ENCODE assay signal across 20 cellular contexts in the genomic region with DNA sequence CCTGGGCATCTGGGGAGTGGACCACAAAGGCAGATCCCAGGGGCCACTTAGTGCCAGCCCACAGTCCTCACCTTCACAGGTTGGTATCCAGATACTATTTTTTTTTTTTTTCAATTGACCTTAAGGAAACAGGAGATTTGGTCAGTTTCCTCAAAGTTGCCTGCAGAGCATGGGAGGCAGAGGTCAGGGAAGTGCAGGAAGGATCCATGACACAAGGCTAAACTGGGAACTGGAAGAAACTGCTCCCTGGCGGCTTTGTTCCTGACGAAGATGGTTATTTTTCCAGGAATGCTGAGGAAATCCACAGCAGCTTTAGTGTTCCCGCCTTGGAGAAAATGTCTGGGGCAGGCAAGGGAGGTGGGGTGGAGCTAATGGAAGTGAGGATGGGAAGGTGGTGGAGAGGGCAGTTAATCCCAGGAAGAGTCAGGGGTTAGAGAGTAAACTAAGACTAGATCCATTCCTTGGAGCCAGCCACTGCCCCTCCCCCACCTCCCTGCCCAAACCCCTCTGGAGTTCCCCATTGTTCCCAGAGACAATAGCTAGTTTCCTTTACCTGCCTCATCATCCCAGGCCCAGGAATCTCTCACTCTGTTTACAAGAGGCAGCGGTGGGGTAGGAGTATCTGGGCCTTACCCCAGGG. TPM values are rescaled to one million over a fixed set of nuclear protein-coding genes. Genes with fewer than 3 reads are reported as not detected.
DNase-seq lines count a peak whose midpoint lies in the region; ATAC-seq, FAIRE-seq and TF ChIP-seq lines count a peak whose summit lies in the region.
"Had no signal": no experiment of that assay in that cellular context is flagged by ENCODE, and none has a peak within 500 bp of the region (broad histone marks: within the 10 kb centered on the region; RNA-seq: fewer than 3 reads in every experiment).

No MANE protein-coding gene starts in this region.

- H3K27me3 ChIP-seq in Caco-2 (replicated peaks; ENCODE audit: control insufficient read depth, insufficient read depth, low read length) (no peaks in the 10 kb centered on the region), right atrium auricular region (no peaks in the 10 kb centered on the region)
- H3K27me3 ChIP-seq: cardiac muscle cell, SJSA1 had no signal

- FAIRE-seq in RCC 7860 (lab: Jason Lieb, UNC): no peak
- FAIRE-seq: islet of Langerhans had no signal

- no peaks in the 10 kb centered on the region for H3K36me3 Mint-ChIP-seq in Caco-2 (ENCODE audit: insufficient read depth, unreplicated experiment)
- H3K36me3 Mint-ChIP-seq in T-helper 17 cell (ENCODE audit: low read depth): peaks cover 2% of the 10 kb centered on the region
- H3K36me3 Mint-ChIP-seq in neural crest cell (ENCODE audit: low read depth): no peaks in the 10 kb centered on the region
- H3K36me3 Mint-ChIP-seq: activated naive CD8-positive, alpha-beta T cell treated with anti-CD3 and anti-CD28 coated beads for 36 hours had no signal

- peak overlapping the region; percentile 13 to 61 for H3K27ac ChIP-seq in right atrium auricular region
- H3K27ac ChIP-seq: cardiac muscle cell, SJSA1 had no signal

- intact Hi-C loops in Caco-2 (cut with micrococcal nuclease; ENCODE audit: unreplicated experiment): no loop called here

- ATAC-seq in T-helper 17 cell (no peak), HG03378 (IDR thresholded peaks at IDR 0.05; ENCODE audit: unreplicated experiment) (no peak), GM18517 (IDR thresholded peaks at IDR 0.05; ENCODE audit: unreplicated experiment) (no peak)
- ATAC-seq: stimulated activated naive CD8-positive, alpha-beta T cell treated with anti-CD3 and anti-CD28 coated beads, Interleukin-15, Interleukin-2, amounts not matched to agents 100 U/mL and 50 U/mL, for 24 hours had no signal

- DNase-seq in Caco-2 (no peak), T-helper 17 cell (no peak), right atrium auricular region (ENCODE audit: low spot score) (no peak), neural crest cell (ENCODE audit: low read depth, low spot score) (no peak), RCC 7860 (ENCODE audit: low spot score) (no peak)
- no peak for DNase-seq in stimulated activated CD8-positive, alpha-beta memory T cell treated with anti-CD3 and anti-CD28 coated beads, Interleukin-4, amount 100 ng/mL, for 48 hours
- DNase-seq: activated CD4-positive, alpha-beta T cell treated with anti-CD3 and anti-CD28 coated beads for 48 hours; activated naive CD8-positive, alpha-beta T cell treated with anti-CD3 and anti-CD28 coated beads for 36 hours; activated T-cell treated with anti-CD3 and anti-CD28 coated beads for 4 hours; COR-L47; foreskin melanocyte; stimulated activated naive CD8-positive, alpha-beta T cell treated with anti-CD3 and anti-CD28 coated beads, Interleukin-15, Interleukin-2, amounts not matched to agents 100 U/mL and 50 U/mL, for 24 hours; T1000 had no signal

- H3K4me3 Mint-ChIP-seq in Caco-2 (ENCODE audit: unreplicated experiment) (no peak overlapping the region), T-helper 17 cell (no peak overlapping the region), neural crest cell (no peak overlapping the region)
- H3K4me3 Mint-ChIP-seq: activated naive CD8-positive, alpha-beta T cell treated with anti-CD3 and anti-CD28 coated beads for 36 hours had no signal

- H3K36me3 ChIP-seq in Caco-2 (ENCODE audit: control insufficient read depth, insufficient read depth, low read length): no peaks in the 10 kb centered on the region
- H3K36me3 ChIP-seq in right atrium auricular region: no peaks in the 10 kb centered on the region
- H3K36me3 ChIP-seq: cardiac muscle cell, SJSA1 had no signal

- H3K4me1 ChIP-seq in Caco-2: peaks cover 36% of the 10 kb centered on the region
- H3K4me1 ChIP-seq in right atrium auricular region: peaks cover 0 to 12% of the 10 kb centered on the region in 2 donors
- H3K4me1 ChIP-seq: SJSA1 had no signal

- H3K27me3 Mint-ChIP-seq in Caco-2 (ENCODE audit: insufficient read depth, unreplicated experiment): no peaks in the 10 kb centered on the region
- peaks cover 17% of the 10 kb centered on the region for H3K27me3 Mint-ChIP-seq in T-helper 17 cell
- H3K27me3 Mint-ChIP-seq in neural crest cell (ENCODE audit: low read depth): peaks cover 3% of the 10 kb centered on the region
- H3K27me3 Mint-ChIP-seq: activated naive CD8-positive, alpha-beta T cell treated with anti-CD3 and anti-CD28 coated beads for 36 hours had no signal

- TF ChIP-seq CTCF in Caco-2 (IDR thresholded peaks at IDR 0.05; ENCODE audit: insufficient read depth in 1 of 2, low read depth in 1 of 2, low read length in 1 of 2, severe bottlenecking in 1 of 2, unreplicated experiment in 1 of 2): no peak
- TF ChIP-seq CTCF in right atrium auricular region (IDR thresholded peaks at IDR 0.05): no peak
- TF ChIP-seq CTCF in neural crest cell (conservative IDR thresholded peaks at IDR 0.05): no peak

- H3K4me3 ChIP-seq in Caco-2 (ENCODE audit: low read depth, low read length) (no peak overlapping the region), right atrium auricular region (no peak overlapping the region)
- H3K4me3 ChIP-seq: cardiac muscle cell, SJSA1 had no signal

- H3K27ac Mint-ChIP-seq in Caco-2 (ENCODE audit: unreplicated experiment): peak overlapping the region; percentile 81
- H3K27ac Mint-ChIP-seq in T-helper 17 cell: peak overlapping the region; percentile 51
- H3K27ac Mint-ChIP-seq in neural crest cell (ENCODE audit: unreplicated experiment): peak overlapping the region; percentile 91
- H3K27ac Mint-ChIP-seq: activated naive CD8-positive, alpha-beta T cell treated with anti-CD3 and anti-CD28 coated beads for 36 hours had no signal

- H3K9me3 ChIP-seq in Caco-2 (no peaks in the 10 kb centered on the region), T-helper 17 cell (ENCODE audit: control insufficient read depth, low read length, poor library complexity, severe bottlenecking) (no peaks in the 10 kb centered on the region), right atrium auricular region (no peaks in the 10 kb centered on the region)
- H3K9me3 ChIP-seq: SJSA1 had no signal

- H3K9me3 Mint-ChIP-seq in Caco-2 (ENCODE audit: unreplicated experiment): no peaks in the 10 kb centered on the region
- H3K9me3 Mint-ChIP-seq in neural crest cell: no peaks in the 10 kb centered on the region
- H3K9me3 Mint-ChIP-seq: activated naive CD8-positive, alpha-beta T cell treated with anti-CD3 and anti-CD28 coated beads for 36 hours had no signal

- H3K4me1 Mint-ChIP-seq in Caco-2 (ENCODE audit: low read depth, unreplicated experiment) (peaks cover 31% of the 10 kb centered on the region), T-helper 17 cell (no peaks in the 10 kb centered on the region), neural crest cell (peaks cover 30% of the 10 kb centered on the region)
- H3K4me1 Mint-ChIP-seq: activated naive CD8-positive, alpha-beta T cell treated with anti-CD3 and anti-CD28 coated beads for 36 hours had no signal

- BruUV-seq in Caco-2 (replicated peaks; lab: Mats Ljungman, UMichigan): no TSS peak

- CTCF ChIA-PET in Caco-2 (lab: Charles Lee): interaction anchor here (1.2 kb wide), 1 partner anchor 17 kb away, joined by 3 read pairs; no protein-coding TSS in a partner anchor

- POLR2A ChIA-PET in Caco-2 (lab: Charles Lee): interaction anchor here (0.6 kb wide), 1 partner anchor 62 kb away, joined by 5 read pairs; no protein-coding TSS in a partner anchor

RNA-seq across cellular contexts. Expression of a gene that starts 14.3 kb away (rescaled TPM):
- total RNA-seq in Caco-2 (2022) (not detected in 2 replicates), T-helper 17 cell (not detected), right atrium auricular region (not detected), neural crest cell (not detected in 2 replicates)
- total RNA-seq: activated naive CD8-positive, alpha-beta T cell treated with anti-CD3 and anti-CD28 coated beads for 36 hours; cardiac muscle cell; NCI-H460; osteocyte had no signal

RNA-seq across cellular contexts. Expression of a gene that starts 20.9 kb away (rescaled TPM):
- total RNA-seq in Caco-2 (2022) (80.7 and 81.3 TPM in 2 replicates), T-helper 17 cell (1 to 10 TPM; 1.4 to 3.4 TPM), right atrium auricular region (100 to 1,000 TPM; 105 to 256 TPM), neural crest cell (54.8 and 55.0 TPM in 2 replicates)

RNA-seq across cellular contexts. Expression of a gene that starts 43.8 kb away (rescaled TPM):
- total RNA-seq in Caco-2 (2022): not detected in 2 replicates
- total RNA-seq in T-helper 17 cell: 1 to 10 TPM in 1 of 2 donors, under 1 TPM in 1; 0.26 to 1.0 TPM
- total RNA-seq in right atrium auricular region: under 1 TPM; 0.16 to 0.44 TPM
- not detected in 2 replicates for total RNA-seq in neural crest cell
- total RNA-seq: cardiac muscle cell, NCI-H460, osteocyte, SJSA1 had no signal

RNA-seq across cellular contexts. Expression of a gene that starts 44.4 kb away (rescaled TPM):
- total RNA-seq in Caco-2 (2022) (967 and 1,046 TPM in 2 replicates), T-helper 17 cell (100 to 1,000 TPM; 454 to 478 TPM), right atrium auricular region (100 to 1,000 TPM; 716 to 772 TPM), neural crest cell (1,508 and 1,541 TPM in 2 replicates)

RNA-seq across cellular contexts. Expression of a gene that starts 54.9 kb away (rescaled TPM):
- 44.6 and 44.8 TPM in 2 replicates for total RNA-seq in Caco-2 (2022)
- 10 to 100 TPM; 14.7 to 15.2 TPM for total RNA-seq in T-helper 17 cell
- 10 to 100 TPM; 23.0 to 23.7 TPM for total RNA-seq in right atrium auricular region
- total RNA-seq in neural crest cell: 70.5 and 77.7 TPM in 2 replicates

Comparison
In these comparisons a context has a peak if more than half of its experiments do, and no peak if none do; other contexts are left out.
1. RNA of a gene that starts 20.9 kb away (total RNA-seq): 105 to 256 TPM in right atrium auricular region, 80.7 to 81.3 TPM in Caco-2 and 54.8 to 55.0 TPM in neural crest cell; 1.4 to 3.4 TPM in T-helper 17 cell; every median in the first group is over 10 times any median in the second.
2. Peak in every context shown above with its lines, with median percentiles within 50 percentile points of each other: H3K27ac Mint-ChIP-seq.